ENCODE assay signal across 26 cellular contexts in genomic region chr3:147614210-147614609, GRCh38.
A peak's percentile ranks its signal among the peaks of the same experiment; 100 is the strongest.
DNase-seq lines count a peak whose midpoint lies in the region; ATAC-seq, FAIRE-seq and TF ChIP-seq lines count a peak whose summit lies in the region.
"Had no signal": no experiment of that assay in that cellular context is flagged by ENCODE, and none has a peak within 500 bp of the region (broad histone marks: within the 10 kb centered on the region; RNA-seq: fewer than 3 reads in every experiment).

No MANE protein-coding gene starts in this region.

- FAIRE-seq in GM12878 (lab: Jason Lieb, UNC) (no peak), H54 (lab: Jason Lieb, UNC) (no peak)
- FAIRE-seq: endometrium, K562, small intestine had no signal

- ATAC-seq in HG03280 (IDR thresholded peaks at IDR 0.05; ENCODE audit: unreplicated experiment) (peak; percentile 43), GM12878 (peak; percentile 54), HG03342 (IDR thresholded peaks at IDR 0.05; ENCODE audit: unreplicated experiment) (no peak)
- ATAC-seq: activated CD4-positive, CD25-positive, alpha-beta regulatory T cell treated with anti-CD3 and anti-CD28 coated beads, Interleukin-2, amount 50 U/mL, for 24 hours; activated CD8-positive, alpha-beta T cell treated with anti-CD3 and anti-CD28 coated beads for 36 hours; K562; left lung; Right ventricle myocardium inferior had no signal

- intact Hi-C loops in GM12878 (cut with micrococcal nuclease; ENCODE audit: unreplicated experiment) = loop anchor here (10.0 kb wide), 2 partner anchors 229 to 461 kb away; no protein-coding TSS in a partner anchor

- RAD21 ChIA-PET in GM12878 (lab: Charles Lee; ENCODE audit: unreplicated experiment) = no interaction called here

- H3K4me3 ChIP-seq in GM12878 (no peak overlapping the region), osteoblast (ENCODE audit: insufficient read depth, low read length) (no peak overlapping the region)
- H3K4me3 ChIP-seq: coronary artery, K562, left lung, tibial artery had no signal

- in situ Hi-C loops in GM12878 (cut with MboI) = no loop called here

- POLR2A ChIA-PET in GM12878 (lab: Charles Lee) = no interaction called here

- H3K27me3 ChIP-seq in GM12878 (replicated peaks in 1 of 2; ENCODE audit: control insufficient read depth in 2 of 2, insufficient read depth in 2 of 2, low read length in 1 of 2) = no peaks in the 10 kb centered on the region
- no peaks in the 10 kb centered on the region for H3K27me3 ChIP-seq in osteoblast (ENCODE audit: insufficient read depth, low read length)
- H3K27me3 ChIP-seq: left lung, tibial artery had no signal

- TF ChIP-seq RAD21 in GM12878 (IDR thresholded peaks at IDR 0.05; ENCODE audit: insufficient read depth, low read depth, low read length) = no peak

- no peak overlapping the region for H3K9ac ChIP-seq in GM12878 (ENCODE audit: control insufficient read depth, insufficient read depth, low read length)

- CTCF ChIA-PET in GM12878 (lab: Yijun Ruan, JAX) = interaction anchor here (1.5 to 2.1 kb wide), 2 partner anchors 10 to 494 kb away, joined by 3 to 8 read pairs; no protein-coding TSS in a partner anchor

- TF ChIP-seq CTCF in GM12878 (IDR thresholded peaks at IDR 0.05 in 2 of 3, conservative IDR thresholded peaks at IDR 0.05 in 1 of 3; ENCODE audit: control insufficient read depth in 2 of 3, extremely low read depth in 1 of 3, insufficient read depth in 1 of 3, low read depth in 3 of 3, low read length in 3 of 3) (no peak), osteoblast (IDR thresholded peaks at IDR 0.05; ENCODE audit: extremely low read depth, low read depth, low read length) (no peak)

- SMC1A ChIA-PET in GM12878 (lab: Charles Lee; ENCODE audit: uncharacterized antibody, unreplicated experiment) = interaction anchor here (1.4 to 1.6 kb wide), 2 partner anchors 39 to 57 kb away, joined by 3 to 5 read pairs; no protein-coding TSS in a partner anchor

- H4K20me1 ChIP-seq in GM12878 (ENCODE audit: control insufficient read depth, insufficient read depth) (no peaks in the 10 kb centered on the region), osteoblast (ENCODE audit: insufficient read depth, low read length) (no peaks in the 10 kb centered on the region)

- H2AFZ ChIP-seq in GM12878 (ENCODE audit: control insufficient read depth, low read depth, low read length) (peak overlapping the region; percentile 65), osteoblast (ENCODE audit: low read length) (peak overlapping the region; percentile 13)

- H3K79me2 ChIP-seq in GM12878 (ENCODE audit: control insufficient read depth, insufficient read depth, low read length) = no peaks in the 10 kb centered on the region
- H3K79me2 ChIP-seq in osteoblast (ENCODE audit: insufficient read depth, low read length) = no peaks in the 10 kb centered on the region

- no TSS peak for BruUV-seq in GM12878 (replicated peaks; lab: Mats Ljungman, UMichigan)

- H3K36me3 ChIP-seq in GM12878 (ENCODE audit: control insufficient read depth in 2 of 2, insufficient read depth in 2 of 2, low read length in 1 of 2) = no peaks in the 10 kb centered on the region
- H3K36me3 ChIP-seq in osteoblast (ENCODE audit: insufficient read depth, low read length) = no peaks in the 10 kb centered on the region
- H3K36me3 ChIP-seq: left lung, tibial artery had no signal

- H3K4me2 ChIP-seq in GM12878 (ENCODE audit: control insufficient read depth, insufficient read depth) (peak overlapping the region; percentile 33; the same call in 1 of the 2 replicates), osteoblast (ENCODE audit: insufficient read depth, low read length) (peak overlapping the region; percentile 54)

- no peak for TF ChIP-seq EP300 in GM12878 (IDR thresholded peaks at IDR 0.05; ENCODE audit: borderline replicate concordance in 1 of 2, control insufficient read depth in 1 of 2, low read depth in 2 of 2, low read length in 2 of 2)

- H3K4me1 ChIP-seq in GM12878 (ENCODE audit: control insufficient read depth, insufficient read depth, low read length) (no peaks in the 10 kb centered on the region), osteoblast (ENCODE audit: insufficient read depth, low read length) (no peaks in the 10 kb centered on the region)
- H3K4me1 ChIP-seq: left lung, tibial artery had no signal

- H3K9me3 ChIP-seq in GM12878 (replicated peaks; ENCODE audit: control insufficient read depth, insufficient read depth, low read length) (no peaks in the 10 kb centered on the region), osteoblast (ENCODE audit: low read depth, low read length) (no peaks in the 10 kb centered on the region)
- H3K9me3 ChIP-seq: left lung, tibial artery had no signal

- DNase-seq in GM03348 (ENCODE audit: low spot score) (peak; percentile 1), GM12878 (ENCODE audit: low read depth, low spot score) (no peak), osteoblast (ENCODE audit: insufficient read length, low spot score, missing footprints) (no peak), H54 (ENCODE audit: insufficient read length, low spot score) (no peak), Kasumi-1 (lab: John Stamatoyannopoulos, UW) (no peak)
- DNase-seq: activated CD8-positive, alpha-beta T cell treated with anti-CD3 and anti-CD28 coated beads for 36 hours; activated naive CD4-positive, alpha-beta T cell treated with anti-CD3 and anti-CD28 coated beads, Interleukin-2, amount 10 ng/mL, durations not matched to agents 7 days and 5 days; activated T-cell treated with anti-CD3 and anti-CD28 coated beads, Interleukin-2, amount 50 U/mL, for 1 hour; anterior cingulate cortex; CD8-positive, alpha-beta memory T cell; DMS79; left lung; midbrain; NCI-H187; NCI-H446; nephron progenitor cell; small intestine; stimulated activated CD4-positive, alpha-beta T cell treated with anti-CD3 and anti-CD28 coated beads, Interleukin-4, amount 100 ng/mL, for 1 hour; tibial artery had no signal

- WGBS in GM12878 (ENCODE audit: insufficient coverage, insufficient replicate concordance, low lambda C conversion rate, missing lambda C conversion rate) = 12% methylated on average over 3 of the region's 3 CpGs

- TF ChIP-seq POLR2A in GM12878 (IDR thresholded peaks at IDR 0.05; ENCODE audit: low read depth, low read length) (no peak), H54 (IDR thresholded peaks at IDR 0.05; ENCODE audit: low read depth, low read length) (no peak)

- no peak overlapping the region for H3K27ac ChIP-seq in GM12878 (ENCODE audit: control insufficient read depth, insufficient read depth)
- no peak overlapping the region for H3K27ac ChIP-seq in osteoblast (ENCODE audit: low read depth, low read length)
- H3K27ac ChIP-seq: coronary artery, left lung, tibial artery had no signal

TF ChIP-seq in GM12878, 131 proteins besides CTCF, POLR2A, EP300 and RAD21:
- TF ChIP-seq POLR2AphosphoS2 (IDR thresholded peaks at IDR 0.05; ENCODE audit: low read depth, low read length) (no peak), CBX5 (IDR thresholded peaks at IDR 0.05; ENCODE audit: low read depth) (no peak)
